11 cellular contexts compared by ENCODE assay signal in genomic region chr1:25550683-25551310, GRCh38. TPM values are rescaled to one million over a fixed set of nuclear protein-coding genes. Genes with fewer than 3 reads are reported as not detected.
DNase-seq lines count a peak whose midpoint lies in the region; ATAC-seq, FAIRE-seq and TF ChIP-seq lines count a peak whose summit lies in the region.
"Had no signal": no experiment of that assay in that cellular context is flagged by ENCODE, and none has a peak within 500 bp of the region (broad histone marks: within the 10 kb centered on the region; RNA-seq: fewer than 3 reads in every experiment).

No MANE protein-coding gene starts in this region.

- peaks cover 42% of the 10 kb centered on the region for H3K79me2 ChIP-seq in HCT116 (ENCODE audit: insufficient read depth, low read length)

- ATAC-seq in HCT116 (no peak), gastrocnemius medialis (no peak), HG02623 (IDR thresholded peaks at IDR 0.05; ENCODE audit: unreplicated experiment) (no peak)
- ATAC-seq in activated naive CD4-positive, alpha-beta T cell treated with anti-CD3 and anti-CD28 coated beads, Interleukin-2, amount 50 U/mL, for 72 hours = no peak
- no peak for ATAC-seq in activated CD8-positive, alpha-beta memory T cell treated with anti-CD3 and anti-CD28 coated beads, Interleukin-2, amount 10 ng/mL, durations not matched to agents 7 days and 5 days

- POLR2A ChIA-PET in HCT116 (lab: Charles Lee) = no interaction called here

- H3K27me3 ChIP-seq in HCT116 (ENCODE audit: insufficient read depth, low read length) (no peaks in the 10 kb centered on the region), left ventricle myocardium inferior (ENCODE audit: low read depth) (no peaks in the 10 kb centered on the region), gastrocnemius medialis (no peaks in the 10 kb centered on the region)
- H3K27me3 ChIP-seq: SJSA1 had no signal

- no TSS peak for BruUV-seq in HCT116 (replicated peaks; lab: Mats Ljungman, UMichigan)

- H2AFZ ChIP-seq in HCT116 (ENCODE audit: low read depth, low read length, poor library complexity, severe bottlenecking) = no peak overlapping the region

- in situ Hi-C loops in gastrocnemius medialis (cut with MboI; ENCODE audit: low sequenced_read_pairs in 4 of 4) = no loop called here

- CTCF ChIA-PET in HCT116 (lab: Charles Lee) = interaction anchor here (1.1 kb wide), 1 partner anchor 21 kb away, joined by 3 read pairs; no protein-coding TSS in a partner anchor
- CTCF ChIA-PET in activated CD8-positive, alpha-beta memory T cell treated with anti-CD3 and anti-CD28 coated beads, Interleukin-2, amount 10 ng/mL, durations not matched to agents 7 days and 5 days (lab: Charles Lee) = interaction anchor here (0.6 to 3.1 kb wide), 6 partner anchors 15 to 269 kb away, joined by 3 to 14 read pairs (median 3); partner anchors contain the start of gene MTFR1L

- H3K27ac ChIP-seq in HCT116 (ENCODE audit: low read depth, low read length) = no peak overlapping the region
- H3K27ac ChIP-seq in left ventricle myocardium inferior (replicated peaks) = peak overlapping the region; percentile 85
- H3K27ac ChIP-seq in gastrocnemius medialis = peak overlapping the region; percentile 80 to 90 (median 81)
- H3K27ac ChIP-seq: SJSA1 had no signal

- DNase-seq in HCT116 (ENCODE audit: low read depth, low spot score) (no peak), left ventricle myocardium inferior (no peak), gastrocnemius medialis (no peak), NCI-H2227 treated with DMSO at 0.1 percent for 48 hours (lab: John Stamatoyannopoulos, UW) (no peak), RCC 7860 (ENCODE audit: low spot score) (no peak)
- DNase-seq in activated naive CD4-positive, alpha-beta T cell treated with anti-CD3 and anti-CD28 coated beads, Interleukin-2, amount 50 U/mL, for 72 hours (ENCODE audit: low spot score in 2 of 2) = no peak
- DNase-seq in activated CD8-positive, alpha-beta memory T cell treated with anti-CD3 and anti-CD28 coated beads, Interleukin-2, amount 10 ng/mL, durations not matched to agents 7 days and 5 days = no peak
- DNase-seq: mucosa of descending colon, NCI-H1930 had no signal

- H3K4me2 ChIP-seq in HCT116 (ENCODE audit: low read length) = peak overlapping the region; percentile 66

- H3K4me3 Mint-ChIP-seq in activated CD8-positive, alpha-beta memory T cell treated with anti-CD3 and anti-CD28 coated beads, Interleukin-2, amount 10 ng/mL, durations not matched to agents 7 days and 5 days = no peak overlapping the region

- TF ChIP-seq RAD21 in HCT116 (IDR thresholded peaks at IDR 0.05; ENCODE audit: low read depth) = no peak

- H3K27ac Mint-ChIP-seq in activated naive CD4-positive, alpha-beta T cell treated with anti-CD3 and anti-CD28 coated beads, Interleukin-2, amount 50 U/mL, for 72 hours = peak overlapping the region; percentile 84 to 98
- H3K27ac Mint-ChIP-seq in activated CD8-positive, alpha-beta memory T cell treated with anti-CD3 and anti-CD28 coated beads, Interleukin-2, amount 10 ng/mL, durations not matched to agents 7 days and 5 days = no peak overlapping the region

- no peak for TF ChIP-seq CTCF in HCT116 (IDR thresholded peaks at IDR 0.05 in 2 of 3, conservative IDR thresholded peaks at IDR 0.05 in 1 of 3; ENCODE audit: borderline replicate concordance in 1 of 3, insufficient read depth in 1 of 3, low read depth in 2 of 3, low read length in 2 of 3)
- TF ChIP-seq CTCF in left ventricle myocardium inferior (IDR thresholded peaks at IDR 0.05; ENCODE audit: borderline replicate concordance) = no peak
- TF ChIP-seq CTCF in gastrocnemius medialis (IDR thresholded peaks at IDR 0.05 in 4 of 5, conservative IDR thresholded peaks at IDR 0.05 in 1 of 5) = no peak

- H3K9me3 Mint-ChIP-seq in activated naive CD4-positive, alpha-beta T cell treated with anti-CD3 and anti-CD28 coated beads, Interleukin-2, amount 50 U/mL, for 72 hours = peaks cover 0 to 4% of the 10 kb centered on the region in 2 donors
- H3K9me3 Mint-ChIP-seq in activated CD8-positive, alpha-beta memory T cell treated with anti-CD3 and anti-CD28 coated beads, Interleukin-2, amount 10 ng/mL, durations not matched to agents 7 days and 5 days (ENCODE audit: low read depth) = no peaks in the 10 kb centered on the region

- H3K4me1 Mint-ChIP-seq in activated CD8-positive, alpha-beta memory T cell treated with anti-CD3 and anti-CD28 coated beads, Interleukin-2, amount 10 ng/mL, durations not matched to agents 7 days and 5 days = peaks cover 51% of the 10 kb centered on the region

- intact Hi-C loops in HCT116 (cut with micrococcal nuclease) (no loop called here), left ventricle myocardium inferior (cut with micrococcal nuclease) (no loop called here), gastrocnemius medialis (cut with DNase I; ENCODE audit: low total_unique reads) (loop anchor here (2.0 kb wide), 1 partner anchor 16 kb away; no protein-coding TSS in a partner anchor)

- H3K4me1 ChIP-seq in HCT116 (ENCODE audit: control insufficient read depth in 1 of 2, insufficient read depth in 2 of 2, low read length in 2 of 2) = peaks cover 31 to 45% of the 10 kb centered on the region in 2 experiments
- H3K4me1 ChIP-seq in left ventricle myocardium inferior = peaks cover 93% of the 10 kb centered on the region
- peaks cover 70 to 77% of the 10 kb centered on the region in 2 donors for H3K4me1 ChIP-seq in gastrocnemius medialis

- H3K9me2 ChIP-seq in HCT116 (ENCODE audit: insufficient read depth) = no peaks in the 10 kb centered on the region

- H3K9me3 ChIP-seq in HCT116 (ENCODE audit: control insufficient read depth in 1 of 2, insufficient read depth in 1 of 2, low read depth in 1 of 2, low read length in 2 of 2) (no peaks in the 10 kb centered on the region), left ventricle myocardium inferior (replicated peaks) (no peaks in the 10 kb centered on the region), gastrocnemius medialis (no peaks in the 10 kb centered on the region)
- H3K9me3 ChIP-seq: mucosa of descending colon, SJSA1 had no signal

- peaks cover 4% of the 10 kb centered on the region for H3K27me3 Mint-ChIP-seq in activated CD8-positive, alpha-beta memory T cell treated with anti-CD3 and anti-CD28 coated beads, Interleukin-2, amount 10 ng/mL, durations not matched to agents 7 days and 5 days

- H3K36me3 Mint-ChIP-seq in activated naive CD4-positive, alpha-beta T cell treated with anti-CD3 and anti-CD28 coated beads, Interleukin-2, amount 50 U/mL, for 72 hours = peaks cover 0 to 17% of the 10 kb centered on the region in 2 donors
- H3K36me3 Mint-ChIP-seq in activated CD8-positive, alpha-beta memory T cell treated with anti-CD3 and anti-CD28 coated beads, Interleukin-2, amount 10 ng/mL, durations not matched to agents 7 days and 5 days = peaks cover 2% of the 10 kb centered on the region

- no peaks in the 10 kb centered on the region for H4K20me1 ChIP-seq in HCT116 (ENCODE audit: insufficient read depth)

- no peak for FAIRE-seq in RCC 7860 (lab: Jason Lieb, UNC)

- RAD21 ChIA-PET in HCT116 (lab: Charles Lee; ENCODE audit: low non-redundant PET in 1 of 2, low total read pairs in 2 of 2, uncharacterized antibody in 2 of 2, unreplicated experiment in 2 of 2) = no interaction called here

- H3K36me3 ChIP-seq in HCT116 (ENCODE audit: control insufficient read depth in 1 of 2, insufficient read depth in 2 of 2, low read length in 2 of 2) = 0 out of 4 replicates have a peak, but pooled peaks cover 0 to 7% of the 10 kb centered on the region in 2 experiments
- H3K36me3 ChIP-seq in left ventricle myocardium inferior = no peaks in the 10 kb centered on the region
- no peaks in the 10 kb centered on the region for H3K36me3 ChIP-seq in gastrocnemius medialis

- no peak overlapping the region for H3K9ac ChIP-seq in HCT116 (ENCODE audit: low read length)

- TF ChIP-seq POLR2A in HCT116 (IDR thresholded peaks at IDR 0.05; ENCODE audit: borderline replicate concordance, extremely low read depth, insufficient read depth, insufficient read length) (no peak), gastrocnemius medialis (IDR thresholded peaks at IDR 0.05) (no peak)

- H3K4me3 ChIP-seq in HCT116 (replicated peaks in 1 of 2; ENCODE audit: low read depth in 1 of 2, low read length in 2 of 2) (no peak overlapping the region), left ventricle myocardium inferior (no peak overlapping the region), gastrocnemius medialis (no peak overlapping the region)
- H3K4me3 ChIP-seq: mucosa of descending colon, SJSA1 had no signal

TF ChIP-seq in HCT116, 20 proteins besides CTCF, POLR2A, EP300 and RAD21 (continues in another document):
- TF ChIP-seq EGR1 (IDR thresholded peaks at IDR 0.05; ENCODE audit: low read depth) = no peak
- TF ChIP-seq CBX3 (IDR thresholded peaks at IDR 0.05; ENCODE audit: low read depth) = no peak
- TF ChIP-seq JUND (IDR thresholded peaks at IDR 0.05) = no peak
- TF ChIP-seq SP1 (IDR thresholded peaks at IDR 0.05; ENCODE audit: low read depth) = no peak
- TF ChIP-seq ZFX (IDR thresholded peaks at IDR 0.05) = no peak
- TF ChIP-seq POLR2AphosphoS5 (IDR thresholded peaks at IDR 0.05; ENCODE audit: low read depth, low read length) = no peak

RNA-seq across cellular contexts. Expression of gene LDLRAP1, which starts 7.4 kb away (rescaled TPM):
- total RNA-seq in HCT116 (2021; ENCODE audit: unreplicated experiment) (26.0 TPM), left ventricle myocardium inferior (14.4 TPM), gastrocnemius medialis (10 to 100 TPM in 3 of 4 donors, 1 to 10 TPM in 1; 10.0 to 17.9 (median 14.2) TPM)
- 21.5 and 24.2 TPM in 2 replicates for polyA plus RNA-seq in HCT116 (2012)
- 10 to 100 TPM; 17.2 to 29.2 TPM for total RNA-seq in activated naive CD4-positive, alpha-beta T cell treated with anti-CD3 and anti-CD28 coated beads, Interleukin-2, amount 50 U/mL, for 72 hours
- total RNA-seq in activated CD8-positive, alpha-beta memory T cell treated with anti-CD3 and anti-CD28 coated beads, Interleukin-2, amount 10 ng/mL, durations not matched to agents 7 days and 5 days = 10 to 100 TPM in 1 of 2 experiments, 1 to 10 TPM in 1; 4.9 to 11.0 TPM
